ENCODE assay signal across 8 cellular contexts in the genomic region with DNA sequence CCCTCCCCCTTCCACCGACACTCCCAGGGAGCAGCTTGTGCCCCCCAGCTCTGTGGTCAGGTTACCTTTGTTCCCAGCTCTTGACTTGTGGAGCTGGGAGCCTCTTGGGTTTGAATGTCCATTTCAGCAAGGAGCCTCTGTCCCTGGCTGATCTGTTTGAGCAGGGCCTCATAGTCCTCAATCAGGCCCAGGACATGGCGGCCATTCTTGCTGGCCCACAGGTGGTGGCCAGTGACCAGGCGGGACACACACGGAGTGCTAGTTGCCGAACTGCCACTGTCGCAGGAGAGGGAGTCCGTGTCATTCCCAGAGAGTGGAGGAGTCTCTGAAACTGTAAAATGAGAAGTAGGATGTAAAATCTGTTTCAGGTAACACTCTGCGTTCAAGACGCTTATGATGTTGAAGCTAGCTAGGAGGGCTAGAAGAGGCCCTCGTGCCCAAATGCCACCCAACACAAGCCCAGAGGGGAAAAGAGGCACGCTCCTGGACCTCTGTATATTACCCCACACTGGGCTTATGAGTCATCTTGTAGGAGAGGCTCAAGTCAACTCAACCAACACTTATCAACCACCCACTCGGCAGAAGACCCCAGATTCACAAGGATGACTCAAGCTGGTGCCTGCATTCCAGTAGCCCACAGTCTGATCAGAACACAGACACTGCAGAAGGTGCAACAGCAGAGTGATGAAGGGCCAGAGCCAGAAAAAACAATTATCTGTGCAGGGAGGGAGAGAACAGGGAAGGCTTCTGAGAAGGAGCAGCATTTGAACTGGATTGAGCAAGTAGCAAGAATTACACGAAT.
DNase-seq lines count a peak whose midpoint lies in the region; ATAC-seq, FAIRE-seq and TF ChIP-seq lines count a peak whose summit lies in the region.
"Had no signal": no experiment of that assay in that cellular context is flagged by ENCODE, and none has a peak within 500 bp of the region (broad histone marks: within the 10 kb centered on the region; RNA-seq: fewer than 3 reads in every experiment).

No MANE protein-coding gene starts in this region.

- no peak for TF ChIP-seq POLR2A in H54 (IDR thresholded peaks at IDR 0.05; ENCODE audit: low read depth, low read length)

- H3K27me3 ChIP-seq in RWPE2 (ENCODE audit: insufficient read depth, poor library complexity, severe bottlenecking) (no peaks in the 10 kb centered on the region), smooth muscle cell (ENCODE audit: low read depth) (no peaks in the 10 kb centered on the region)

- no peaks in the 10 kb centered on the region for H4K20me1 ChIP-seq in smooth muscle cell (ENCODE audit: low read depth)

- peak; percentile 96 for FAIRE-seq in H54 (lab: Jason Lieb, UNC)

- H3K36me3 ChIP-seq in RWPE2 (ENCODE audit: low read depth), result peaks cover 75% of the 10 kb centered on the region
- no peaks in the 10 kb centered on the region for H3K36me3 ChIP-seq in smooth muscle cell (ENCODE audit: low read depth)

- H3K9me3 ChIP-seq in RWPE2 (ENCODE audit: severe bottlenecking) (no peaks in the 10 kb centered on the region), smooth muscle cell (replicated peaks; ENCODE audit: low read depth) (no peaks in the 10 kb centered on the region)

- ATAC-seq in RWPE2 (ENCODE audit: low read depth) (peak; percentile 81), esophagus mucosa (peak; percentile 87), HG03439 (IDR thresholded peaks at IDR 0.05; ENCODE audit: unreplicated experiment) (no peak)

- peak overlapping the region; percentile 7 for H3K4me2 ChIP-seq in smooth muscle cell

- peak overlapping the region; percentile 55 for H3K27ac ChIP-seq in RWPE2 (ENCODE audit: poor library complexity, severe bottlenecking)
- H3K27ac ChIP-seq in smooth muscle cell (ENCODE audit: low read depth), result peak overlapping the region; percentile 66

- DNase-seq in H54 (ENCODE audit: insufficient read length, low spot score), result peak; percentile 94
- DNase-seq in RWPE2 (ENCODE audit: low spot score), result no peak
- DNase-seq in smooth muscle cell (lab: John Stamatoyannopoulos, UW; ENCODE audit: unreplicated experiment), result no peak
- no peak for DNase-seq in HuH-7.5 (ENCODE audit: low spot score)
- DNase-seq in NCI-H1694 (lab: John Stamatoyannopoulos, UW), result no peak
- DNase-seq: MM.1S had no signal

- peaks cover 7% of the 10 kb centered on the region for H3F3A ChIP-seq in smooth muscle cell (ENCODE audit: low read depth)

- no peak overlapping the region for H3K4me3 ChIP-seq in RWPE2 (ENCODE audit: severe bottlenecking)
- no peak overlapping the region for H3K4me3 ChIP-seq in smooth muscle cell

- 65% methylated on average over 13 of the region's 13 CpGs for WGBS in smooth muscle cell (ENCODE audit: low lambda C conversion rate)

- H3K9ac ChIP-seq in smooth muscle cell (ENCODE audit: low read depth), result no peak overlapping the region

- H2AFZ ChIP-seq in smooth muscle cell (ENCODE audit: low read depth), result no peak overlapping the region

- TF ChIP-seq CTCF in RWPE2 (IDR thresholded peaks at IDR 0.05; ENCODE audit: poor library complexity, severe bottlenecking) (no peak), smooth muscle cell (IDR thresholded peaks at IDR 0.05; ENCODE audit: borderline replicate concordance, insufficient read depth, poor library complexity, severe bottlenecking) (no peak)

- H3K79me2 ChIP-seq in smooth muscle cell (ENCODE audit: low read depth), result no peaks in the 10 kb centered on the region

- H3K4me1 ChIP-seq in RWPE2 (ENCODE audit: insufficient read depth, poor library complexity, severe bottlenecking) (peaks cover 15% of the 10 kb centered on the region), smooth muscle cell (ENCODE audit: low read depth) (no peaks in the 10 kb centered on the region)
